ENCODE assay signal across 15 cellular contexts in the genomic region with DNA sequence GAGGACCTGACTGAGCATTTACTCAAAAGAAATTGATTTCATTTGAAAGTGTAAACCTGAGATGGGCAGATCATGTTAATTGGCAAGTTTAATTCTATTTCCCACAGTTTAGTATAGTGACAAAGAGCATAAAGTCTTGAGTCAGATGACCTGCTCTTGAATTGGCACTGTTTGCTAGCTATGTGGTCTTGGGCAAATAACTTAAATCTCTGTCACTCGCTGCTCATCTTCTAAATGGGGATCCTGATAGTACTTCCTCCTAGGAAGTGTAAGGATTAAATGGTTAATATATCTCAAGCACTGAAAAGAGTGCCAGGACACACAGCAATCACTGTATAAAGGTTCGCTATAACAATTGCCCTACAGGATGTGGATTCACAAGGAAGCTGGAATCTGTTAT.
DNase-seq lines count a peak whose midpoint lies in the region; ATAC-seq and TF ChIP-seq lines count a peak whose summit lies in the region.
"Had no signal": no experiment of that assay in that cellular context is flagged by ENCODE, and none has a peak within 500 bp of the region (broad histone marks: within the 10 kb centered on the region; RNA-seq: fewer than 3 reads in every experiment).

No MANE protein-coding gene starts in this region.

- peak overlapping the region; percentile 48; the same call in 2 of the 3 replicates for H2BK15ac ChIP-seq in IMR-90 (ENCODE audit: low read depth, low read length)

- CTCF ChIA-PET in IMR-90 (lab: Yijun Ruan, JAX) = interaction anchor here (0.6 kb wide), 1 partner anchor 362 kb away, joined by 4 read pairs; no protein-coding TSS in a partner anchor

- no peak overlapping the region for H3K56ac ChIP-seq in IMR-90 (ENCODE audit: extremely low read depth, insufficient read depth, low read length)

- POLR2A ChIA-PET in IMR-90 (lab: Charles Lee; ENCODE audit: unreplicated experiment) = no interaction called here

- peak overlapping the region; percentile 56; the same call in 1 of the 2 replicates for H2AK5ac ChIP-seq in IMR-90 (ENCODE audit: low read depth, low read length)

- H2AFZ ChIP-seq in IMR-90 (replicated peaks; ENCODE audit: low read length, poor library complexity) = peak overlapping the region; percentile 29

- H3K14ac ChIP-seq in IMR-90 (replicated peaks; ENCODE audit: low read depth, low read length) = peak overlapping the region; percentile 45; the same call in 1 of the 2 replicates

- no TSS peak for BruUV-seq in IMR-90 (replicated peaks; lab: Mats Ljungman, UMichigan)

- H3K4ac ChIP-seq in IMR-90 (ENCODE audit: low read depth, low read length) = peak overlapping the region; percentile 69

- ATAC-seq in IMR-90 (ENCODE audit: low read depth) (no peak), HG03280 (IDR thresholded peaks at IDR 0.05; ENCODE audit: unreplicated experiment) (no peak), GM19023 (IDR thresholded peaks at IDR 0.05; ENCODE audit: unreplicated experiment) (no peak)
- ATAC-seq: HepG2 had no signal

- 0 out of 4 replicates have a peak, but pooled peaks cover 0 to 3% of the 10 kb centered on the region in 2 experiments for H3K79me1 ChIP-seq in IMR-90 (ENCODE audit: low read depth in 1 of 2, low read length in 2 of 2)

- peak overlapping the region in 1 of 2 experiments; percentile 45; a peak in 1 of 4 replicates for H4K8ac ChIP-seq in IMR-90 (ENCODE audit: low read depth in 2 of 2, low read length in 2 of 2)

- peak overlapping the region; percentile 70 for H2BK120ac ChIP-seq in IMR-90 (ENCODE audit: low read depth, low read length)

- no peak for TF ChIP-seq RAD21 in IMR-90 (IDR thresholded peaks at IDR 0.05; ENCODE audit: low read length)

- DNase-seq in IMR-90 (no peak), dermis blood vessel endothelial cell (peak; percentile 47), lung microvascular endothelial cell (ENCODE audit: low read depth in 2 of 2) (peak; percentile 26 to 28), superior temporal gyrus (ENCODE audit: extremely low spot score) (no peak), NCI-H1417 (lab: John Stamatoyannopoulos, UW) (no peak)
- DNase-seq: BE2C; CD4-positive, alpha-beta memory T cell; DND-41; H7; NCI-H2029; NCI-H510A treated with DMSO at 0.1 percent for 48 hours; RPMI8226 had no signal

- H3K23ac ChIP-seq in IMR-90 (ENCODE audit: low read depth, low read length) = peak overlapping the region; percentile 24

- peaks cover 11% of the 10 kb centered on the region for H3K9me1 ChIP-seq in IMR-90 (ENCODE audit: insufficient read depth, low read length)

- no peaks in the 10 kb centered on the region for H4K20me1 ChIP-seq in IMR-90 (ENCODE audit: insufficient read depth, low read length)

- no peaks in the 10 kb centered on the region for H3K27me3 ChIP-seq in IMR-90 (ENCODE audit: control insufficient read depth, insufficient read depth, low read length)
- H3K27me3 ChIP-seq: BE2C had no signal

- H3K9me3 ChIP-seq in IMR-90 (ENCODE audit: control insufficient read depth, insufficient read depth, low read length) = no peaks in the 10 kb centered on the region
- H3K9me3 ChIP-seq: BE2C had no signal

- H3K9ac ChIP-seq in IMR-90 (ENCODE audit: low read depth, low read length) = no peak overlapping the region

- peaks cover 12% of the 10 kb centered on the region for H3K4me1 ChIP-seq in IMR-90 (ENCODE audit: control insufficient read depth, insufficient read depth, low read length)
- H3K4me1 ChIP-seq: BE2C had no signal

- H4K5ac ChIP-seq in IMR-90 (ENCODE audit: low read depth, low read length) = no peak overlapping the region

- intact Hi-C loops in IMR-90 (cut with micrococcal nuclease) = no loop called here

- H4K91ac ChIP-seq in IMR-90 (ENCODE audit: insufficient read depth, low read depth, low read length) = peak overlapping the region; percentile 28; the same call in 1 of the 2 replicates

- H3K18ac ChIP-seq in IMR-90 (ENCODE audit: low read depth, low read length) = peak overlapping the region; percentile 31

- TF ChIP-seq CTCF in IMR-90 (conservative IDR thresholded peaks at IDR 0.05; ENCODE audit: low read depth, low read length) = no peak

- no peak overlapping the region for H3K4me2 ChIP-seq in IMR-90 (ENCODE audit: low read depth, low read length)

- in situ Hi-C loops in IMR-90 (cut with MboI; ENCODE audit: low sequenced_read_pairs) = loop anchor here (25.0 kb wide), 1 partner anchor 379 kb away; no protein-coding TSS in a partner anchor

- H2BK5ac ChIP-seq in IMR-90 (ENCODE audit: low read depth, low read length, poor library complexity, severe bottlenecking) = no peak overlapping the region

- WGBS in IMR-90 (ENCODE audit: extremely low coverage in 2 of 2, insufficient read length in 1 of 2), 2 experiments = no CpG with 5 or more reads among the region's 2 CpGs

- dilution Hi-C loops in IMR-90 (cut with HindIII; ENCODE audit: low sequenced_read_pairs, unreplicated experiment) = no loop called here

- H3K4me3 ChIP-seq in IMR-90 (ENCODE audit: insufficient read depth, low read depth, low read length) = no peak overlapping the region

- H2AK9ac ChIP-seq in IMR-90 (replicated peaks; ENCODE audit: low read depth, low read length, poor library complexity) = no peak overlapping the region

- TF ChIP-seq POLR2A in IMR-90 (IDR thresholded peaks at IDR 0.05; ENCODE audit: low read depth, low read length) = no peak

- H3K36me3 ChIP-seq in IMR-90 (ENCODE audit: control insufficient read depth, insufficient read depth, low read length) = no peaks in the 10 kb centered on the region
- H3K36me3 ChIP-seq: BE2C had no signal

- H3K27ac ChIP-seq in IMR-90 (ENCODE audit: insufficient read depth, low read length) = no peak overlapping the region

- H2BK20ac ChIP-seq in IMR-90 (ENCODE audit: low read depth, low read length) = peak overlapping the region; percentile 55; the same call in 1 of the 2 replicates

TF ChIP-seq in IMR-90, 13 proteins besides CTCF, POLR2A, EP300 and RAD21:
- TF ChIP-seq ELK1 (IDR thresholded peaks at IDR 0.05; ENCODE audit: borderline replicate concordance, low read depth, low read length) (no peak), USF2 (IDR thresholded peaks at IDR 0.05; ENCODE audit: low read depth, low read length) (0 out of 2 replicates have a peak, but pooled peaks have one; percentile 9)

Comparison
In these comparisons a context has a peak if more than half of its experiments do, and no peak if none do; other contexts are left out.
1. DNase-seq: peak in dermis blood vessel endothelial cell (single experiment) and lung microvascular endothelial cell (2 of 2); none in IMR-90 (single experiment), superior temporal gyrus (single experiment) and NCI-H1417 (0 of 3).